32 cellular contexts compared by ENCODE assay signal in the genomic region with DNA sequence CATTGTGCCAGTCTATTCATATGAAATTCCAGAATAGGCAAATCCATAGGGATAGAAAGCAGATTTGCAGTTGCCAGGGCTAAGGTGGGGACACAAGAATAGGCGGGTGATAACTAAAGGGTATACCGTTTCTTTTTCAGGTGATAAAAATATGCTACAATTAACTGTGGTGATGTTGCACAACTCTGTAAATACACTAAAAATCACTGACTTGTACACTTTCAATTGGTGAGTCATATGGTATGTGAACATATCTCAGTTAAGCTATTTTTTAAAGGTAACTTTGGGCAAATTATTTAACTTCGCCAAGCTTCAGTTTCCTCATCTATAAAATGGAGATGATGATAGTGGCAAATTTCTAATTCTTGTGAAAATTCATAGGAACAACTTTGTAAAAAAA.
"Had no signal": no experiment of that assay in that cellular context is flagged by ENCODE, and none has a peak within 500 bp of the region (broad histone marks: within the 10 kb centered on the region; RNA-seq: fewer than 3 reads in every experiment).

No MANE protein-coding gene starts in this region.

- ATAC-seq: activated CD4-positive, CD25-positive, alpha-beta regulatory T cell treated with anti-CD3 and anti-CD28 coated beads, Interleukin-2, amount 50 U/mL, for 24 hours; activated CD8-positive, alpha-beta T cell treated with anti-CD3 and anti-CD28 coated beads for 36 hours; activated T-cell treated with anti-CD3 and anti-CD28 coated beads, Interleukin-2, amount 50 U/mL, for 4 hours; activated T-helper 17 cell treated with anti-CD3 and anti-CD28 coated beads, Interleukin-2, amount 50 U/mL, for 72 hours; foreskin keratinocyte; gastrocnemius medialis; heart left ventricle; T-helper 17 cell had no signal

- H3K36me3 ChIP-seq: brain microvascular endothelial cell, esophagus muscularis mucosa, gastrocnemius medialis, heart left ventricle, WERI-Rb-1 had no signal

- H3K4me1 ChIP-seq: esophagus muscularis mucosa, foreskin keratinocyte, gastrocnemius medialis, heart left ventricle had no signal

- H3K9me3 ChIP-seq: gastrocnemius medialis had no signal

- DNase-seq: activated B cell treated with CpG ODN at 0.5 μM for 24 hours; activated CD4-positive, alpha-beta T cell treated with anti-CD3 and anti-CD28 coated beads for 48 hours; activated CD4-positive, alpha-beta T cell treated with anti-CD3 and anti-CD28 coated beads, Interleukin-2, amount 50 U/mL, for 1 hour; activated CD4-positive, alpha-beta T cell treated with anti-CD3 and anti-CD28 coated beads, Interleukin-2, amount 50 U/mL, for 48 hours; activated CD8-positive, alpha-beta memory T cell treated with anti-CD3 and anti-CD28 coated beads for 24 hours; activated CD8-positive, alpha-beta T cell treated with anti-CD3 and anti-CD28 coated beads for 36 hours; activated effector memory CD4-positive, alpha-beta T cell treated with Interleukin-2 at 50 U/mL for 16 hours; activated gamma-delta T cell treated with Interleukin-2 at 50 U/mL for 16 hours; activated naive CD4-positive, alpha-beta T cell treated with anti-CD3 and anti-CD28 coated beads, Interleukin-2, amount 50 U/mL, for 16 hours; activated naive CD4-positive, alpha-beta T cell treated with Interleukin-2 at 50 U/mL for 16 hours; activated T-cell treated with anti-CD3 and anti-CD28 coated beads, Interleukin-2, amount 50 U/mL, for 4 hours; amniotic stem cell; anterior cingulate cortex; brain microvascular endothelial cell; central memory CD4-positive, alpha-beta T cell; cerebellar nuclear complex; dorsolateral prefrontal cortex; effector memory CD4-positive, alpha-beta T cell; endodermal cell; erythroblast; foreskin keratinocyte; gastrocnemius medialis; glutamatergic neuron; heart left ventricle; T-helper 1 cell; T-helper 17 cell; T1000; WERI-Rb-1 had no signal

- H3K4me3 ChIP-seq: coronary artery, dorsolateral prefrontal cortex, esophagus muscularis mucosa, gastrocnemius medialis, heart left ventricle had no signal

- H3K27me3 ChIP-seq: brain microvascular endothelial cell, dorsolateral prefrontal cortex, esophagus muscularis mucosa, foreskin keratinocyte, gastrocnemius medialis, heart left ventricle had no signal

- H3K27ac ChIP-seq: brain microvascular endothelial cell, coronary artery, esophagus muscularis mucosa, foreskin keratinocyte, gastrocnemius medialis, heart left ventricle, WERI-Rb-1 had no signal
